ENCODE assay signal across 1 cellular context in genomic region chr19:18423258-18424020, GRCh38.
TF ChIP-seq lines count a peak whose summit lies in the region.

No MANE protein-coding gene starts in this region.

TF ChIP-seq in GM12878, 131 proteins besides CTCF, POLR2A, EP300 and RAD21:
- TF ChIP-seq PRDM15 (CRISPR knock-in tag; IDR thresholded peaks at IDR 0.05) (no peak), PML (IDR thresholded peaks at IDR 0.05; ENCODE audit: low read length) (no peak)
